In the genomic region with DNA sequence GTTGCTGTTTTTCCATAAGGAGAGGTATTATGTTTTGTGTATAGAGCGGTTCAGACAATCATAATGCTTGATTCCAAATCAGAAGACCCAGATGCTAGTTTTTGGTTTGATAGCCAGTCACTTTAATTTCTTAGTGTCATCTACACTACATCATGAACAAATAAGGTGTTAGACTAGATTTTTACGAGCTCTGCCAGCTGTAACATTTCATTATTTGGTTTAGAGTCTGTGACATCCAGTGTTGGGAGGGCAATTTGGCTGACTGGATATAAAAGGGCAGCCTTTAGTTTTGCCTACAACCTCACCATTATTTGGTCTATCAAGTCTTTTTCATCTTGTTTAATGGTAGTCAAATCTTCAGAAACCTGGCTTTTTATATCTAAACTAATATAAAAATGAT, we compare ENCODE assay signal across 18 cellular contexts.
"Had no signal": no experiment of that assay in that cellular context is flagged by ENCODE, and none has a peak within 500 bp of the region (broad histone marks: within the 10 kb centered on the region; RNA-seq: fewer than 3 reads in every experiment).

No MANE protein-coding gene starts in this region.

- DNase-seq: activated CD4-positive, alpha-beta T cell treated with anti-CD3 and anti-CD28 coated beads for 4 hours; activated CD4-positive, alpha-beta T cell treated with anti-CD3 and anti-CD28 coated beads, Interleukin-2, amount 50 U/mL, for 4 hours; activated naive CD4-positive, alpha-beta T cell; activated T-cell treated with anti-CD3 and anti-CD28 coated beads for 4 hours; activated T-cell treated with anti-CD3 and anti-CD28 coated beads, Interleukin-2, amount 50 U/mL, for 72 hours; anterior cingulate cortex; foreskin keratinocyte; heart left ventricle; left ventricle myocardium inferior; mesendoderm; natural killer cell; occipital lobe; psoas muscle; sigmoid colon; stimulated activated CD4-positive, alpha-beta T cell treated with anti-CD3 and anti-CD28 coated beads, Interleukin-4, amount 100 ng/mL, for 24 hours; trophoblast cell had no signal

- ATAC-seq: activated naive CD4-positive, alpha-beta T cell treated with anti-CD3 and anti-CD28 coated beads, Interleukin-2, amount 50 U/mL, for 72 hours; activated T-cell treated with anti-CD3 and anti-CD28 coated beads, Interleukin-2, amount 50 U/mL, for 72 hours; foreskin keratinocyte; heart left ventricle; natural killer cell; psoas muscle; stimulated activated effector memory CD8-positive, alpha-beta T cell treated with anti-CD3 and anti-CD28 coated beads, Interleukin-12 subunit alpha, Interleukin-12 subunit beta, amount 100 ng/mL, for 72 hours had no signal
